In the genomic region with DNA sequence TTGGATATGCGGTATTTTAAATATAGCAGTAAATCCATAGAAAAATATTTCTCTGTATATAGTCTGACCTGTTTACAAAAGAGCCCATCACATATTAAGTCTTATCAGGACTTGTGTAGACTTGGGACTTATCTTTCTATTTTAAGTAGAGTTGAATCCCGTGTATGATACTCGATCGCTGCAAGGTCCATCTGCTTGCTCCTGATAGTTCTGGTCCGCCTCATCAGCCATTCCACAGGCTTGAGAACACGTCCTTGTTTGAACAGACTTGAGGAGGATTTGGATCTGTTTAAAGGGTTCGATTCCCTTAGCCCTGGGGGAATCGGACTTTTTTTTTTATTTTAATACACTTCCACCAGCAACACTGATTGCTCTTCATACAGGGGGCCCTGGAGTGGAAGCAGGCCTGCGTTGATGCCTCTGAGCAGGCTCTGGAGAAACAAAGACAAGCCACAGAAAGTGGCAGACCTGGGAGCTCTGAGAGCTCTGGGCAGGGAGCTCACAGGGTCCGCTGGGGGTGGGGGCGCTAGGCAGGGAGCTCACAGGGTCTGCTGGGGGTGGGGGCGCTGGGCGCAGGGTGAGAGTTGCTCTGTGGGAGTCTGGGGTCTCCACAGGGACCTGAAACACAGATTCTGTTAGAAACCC, we compare ENCODE assay signal across 30 cellular contexts.
DNase-seq lines count a peak whose midpoint lies in the region; TF ChIP-seq lines count a peak whose summit lies in the region.
"Had no signal": no experiment of that assay in that cellular context is flagged by ENCODE, and none has a peak within 500 bp of the region (broad histone marks: within the 10 kb centered on the region; RNA-seq: fewer than 3 reads in every experiment).

No MANE protein-coding gene starts in this region.

- no peak overlapping the region for H3K4me3 Mint-ChIP-seq in H9
- no peak overlapping the region for H3K4me3 Mint-ChIP-seq in chondrocyte (ENCODE audit: unreplicated experiment)
- H3K4me3 Mint-ChIP-seq in neural progenitor cell: no peak overlapping the region
- H3K4me3 Mint-ChIP-seq: activated naive CD8-positive, alpha-beta T cell treated with anti-CD3 and anti-CD28 coated beads, Interleukin-2, amount 10 ng/mL, durations not matched to agents 7 days and 5 days; CD4-positive, alpha-beta memory T cell; T-helper 2 cell treated with Interferon-gamma antibody and Interleukin-4, amounts not matched to agents 5 μg/mL and 100 μg/mL, for 36 hours; WTC11 had no signal

- H3K9me3 Mint-ChIP-seq in H9 (no peaks in the 10 kb centered on the region), chondrocyte (ENCODE audit: low read depth) (no peaks in the 10 kb centered on the region), neural progenitor cell (no peaks in the 10 kb centered on the region)
- H3K9me3 Mint-ChIP-seq: activated T-helper 2 cell treated with anti-CD3 and anti-CD28 coated beads, Interferon-gamma antibody, Interleukin-2, Interleukin-4, amounts not matched to agents 10 μg/mL and 5 μg/mL and 100 μg/mL, durations not matched to agents 14 hours and 24 hours and 36 hours; CD4-positive, alpha-beta memory T cell; T-helper 2 cell treated with Interferon-gamma antibody and Interleukin-4, amounts not matched to agents 5 μg/mL and 100 μg/mL, for 36 hours; WTC11 had no signal

- WGBS in H9 (ENCODE audit: extremely low coverage, insufficient read length, low lambda C conversion rate): no CpG with 5 or more reads among the region's 13 CpGs
- WGBS in stomach, 5 donors: 86 to 88% (median 87%) methylated on average over 13 of the region's 13 CpGs

- H3K27ac ChIP-seq in H9 (ENCODE audit: insufficient read length, low read depth, low read length): no peak overlapping the region
- no peak overlapping the region for H3K27ac ChIP-seq in neural progenitor cell
- H3K27ac ChIP-seq in stomach: no peak overlapping the region
- H3K27ac ChIP-seq: brain microvascular endothelial cell, gastrocnemius medialis, ovary, right lobe of liver, RWPE1, upper lobe of left lung had no signal

- H3K9ac ChIP-seq in H9 (ENCODE audit: extremely low read depth, insufficient read length, low read length) (no peak overlapping the region), neural progenitor cell (no peak overlapping the region)
- H3K9ac ChIP-seq: SK-N-SH had no signal

- H3K18ac ChIP-seq in H9 (ENCODE audit: insufficient read length, low read depth, low read length): no peak overlapping the region

- no peaks in the 10 kb centered on the region for H3K23me2 ChIP-seq in H9 (ENCODE audit: insufficient read length, low read depth, low read length, poor library complexity, severe bottlenecking)

- no peak overlapping the region for H2BK20ac ChIP-seq in H9 (ENCODE audit: low read depth, low read length, poor library complexity, severe bottlenecking)

- H3K56ac ChIP-seq in H9 (ENCODE audit: insufficient read length, low read depth, low read length): no peak overlapping the region

- no peak overlapping the region for H2BK120ac ChIP-seq in H9 (ENCODE audit: low read depth, low read length, poor library complexity, severe bottlenecking)

- no peak overlapping the region for H4K5ac ChIP-seq in H9 (ENCODE audit: insufficient read length, low read depth, low read length)

- H3K4me2 ChIP-seq in H9 (ENCODE audit: insufficient read depth, insufficient read length, low read length): no peak overlapping the region
- H3K4me2 ChIP-seq in neural progenitor cell: no peak overlapping the region
- H3K4me2 ChIP-seq: SK-N-SH had no signal

- no peak overlapping the region for H2BK12ac ChIP-seq in H9 (ENCODE audit: insufficient read length, low read depth, low read length)

- H3K27me3 Mint-ChIP-seq in H9 (ENCODE audit: low read depth): no peaks in the 10 kb centered on the region
- no peaks in the 10 kb centered on the region for H3K27me3 Mint-ChIP-seq in chondrocyte (ENCODE audit: low read depth)
- H3K27me3 Mint-ChIP-seq in neural progenitor cell (ENCODE audit: insufficient read depth, low read depth): no peaks in the 10 kb centered on the region
- H3K27me3 Mint-ChIP-seq: activated naive CD8-positive, alpha-beta T cell treated with anti-CD3 and anti-CD28 coated beads, Interleukin-2, amount 10 ng/mL, durations not matched to agents 7 days and 5 days; CD4-positive, alpha-beta memory T cell had no signal

- H3K4me3 ChIP-seq in neural progenitor cell (no peak overlapping the region), stomach (no peak overlapping the region)
- H3K4me3 ChIP-seq: gastrocnemius medialis, ovary, right lobe of liver, upper lobe of left lung had no signal

- H2BK15ac ChIP-seq in H9 (ENCODE audit: low read depth, low read length): no peak overlapping the region

- no peak for TF ChIP-seq POLR2A in stomach (IDR thresholded peaks at IDR 0.05)

- 0 out of 2 replicates have a peak overlapping the region, but pooled peaks have one; percentile 54 for H3K14ac ChIP-seq in H9 (ENCODE audit: insufficient read depth, low read length)

- no peak overlapping the region for H3K4ac ChIP-seq in H9 (ENCODE audit: low read depth, low read length)

- no peaks in the 10 kb centered on the region for H4K20me1 ChIP-seq in H9 (ENCODE audit: control insufficient read depth, insufficient read depth, insufficient read length)
- H4K20me1 ChIP-seq in neural progenitor cell (ENCODE audit: low read depth): peaks cover 3% of the 10 kb centered on the region

- no peak overlapping the region for H2BK5ac ChIP-seq in H9 (ENCODE audit: insufficient read length, low read length)

- TF ChIP-seq EP300 in stomach (IDR thresholded peaks at IDR 0.05): no peak

- H3K36me3 Mint-ChIP-seq in H9 (ENCODE audit: insufficient read depth in 1 of 3, low read depth in 3 of 3) (no peaks in the 10 kb centered on the region), chondrocyte (ENCODE audit: low read depth) (peaks cover 1% of the 10 kb centered on the region), neural progenitor cell (no peaks in the 10 kb centered on the region)
- H3K36me3 Mint-ChIP-seq: CD4-positive, alpha-beta memory T cell; WTC11 had no signal

- TF ChIP-seq CTCF in H9 (conservative IDR thresholded peaks at IDR 0.05) (no peak), chondrocyte (IDR thresholded peaks at IDR 0.05) (no peak), neural progenitor cell (IDR thresholded peaks at IDR 0.05) (no peak), stomach (IDR thresholded peaks at IDR 0.05) (no peak)

- H3K79me2 ChIP-seq in H9 (ENCODE audit: insufficient read depth, low read length) (no peaks in the 10 kb centered on the region), neural progenitor cell (ENCODE audit: low read depth) (no peaks in the 10 kb centered on the region)

- no peak overlapping the region for H3K23ac ChIP-seq in H9 (ENCODE audit: insufficient read length, low read depth, low read length)

- no peaks in the 10 kb centered on the region for H3K36me3 ChIP-seq in neural progenitor cell
- H3K36me3 ChIP-seq in stomach: peaks cover 0 to 8% (median 5%) of the 10 kb centered on the region in 4 donors
- H3K36me3 ChIP-seq: brain microvascular endothelial cell, gastrocnemius medialis, ovary had no signal

- no peak overlapping the region for H3T11ph ChIP-seq in H9 (ENCODE audit: low read length)

- H3K27ac Mint-ChIP-seq in H9: peak overlapping the region; percentile 7 to 95 (median 58); a peak in 3 of 7 replicates
- peak overlapping the region; percentile 45 for H3K27ac Mint-ChIP-seq in chondrocyte (ENCODE audit: unreplicated experiment)
- H3K27ac Mint-ChIP-seq in neural progenitor cell: peak overlapping the region; percentile 37
- H3K27ac Mint-ChIP-seq: activated naive CD8-positive, alpha-beta T cell treated with anti-CD3 and anti-CD28 coated beads, Interleukin-2, amount 10 ng/mL, durations not matched to agents 7 days and 5 days; activated T-helper 2 cell treated with anti-CD3 and anti-CD28 coated beads, Interferon-gamma antibody, Interleukin-2, Interleukin-4, amounts not matched to agents 10 μg/mL and 5 μg/mL and 100 μg/mL, durations not matched to agents 14 hours and 24 hours and 36 hours; T-helper 2 cell treated with Interferon-gamma antibody and Interleukin-4, amounts not matched to agents 5 μg/mL and 100 μg/mL, for 36 hours; WTC11 had no signal

- H4K8ac ChIP-seq in H9 (replicated peaks; ENCODE audit: insufficient read length, low read depth, low read length): no peak overlapping the region

- H3K27me3 ChIP-seq in H9 (ENCODE audit: insufficient read depth, low read length) (peaks cover 2% of the 10 kb centered on the region; the same call in 1 of the 2 replicates), neural progenitor cell (no peaks in the 10 kb centered on the region), stomach (no peaks in the 10 kb centered on the region)
- H3K27me3 ChIP-seq: brain microvascular endothelial cell, gastrocnemius medialis, ovary, right lobe of liver, upper lobe of left lung had no signal

- intact Hi-C loops in stomach (cut with DNase I; ENCODE audit: low total_unique reads): no loop called here

- H3F3A ChIP-seq in neural progenitor cell (ENCODE audit: low read depth): peaks cover 33% of the 10 kb centered on the region

- DNase-seq in H9 (no peak), NCI-H82 (lab: John Stamatoyannopoulos, UW) (peak; percentile 16), chondrocyte (ENCODE audit: low spot score) (no peak), neural progenitor cell (ENCODE audit: low spot score) (no peak), hypothalamus (lab: John Stamatoyannopoulos, UW) (no peak), COLO829 (ENCODE audit: low spot score) (no peak), stomach (no peak), NCI-H187 (lab: John Stamatoyannopoulos, UW) (no peak)
- DNase-seq: activated naive CD8-positive, alpha-beta T cell treated with anti-CD3 and anti-CD28 coated beads, Interleukin-2, amount 10 ng/mL, durations not matched to agents 7 days and 5 days; CD4-positive, alpha-beta memory T cell; dermis blood vessel endothelial cell; DMS79; erythroblast; gastrocnemius medialis; GOT3; KG1; kidney; MV-4-11; NCI-H1694 treated with DMSO at 0.1 percent for 48 hours; NCI-H446; ovary; right lobe of liver; SK-N-SH; stimulated activated naive CD4-positive, alpha-beta T cell treated with Interleukin-2 at 50 U/mL for 16 hours; upper lobe of left lung had no signal

- H3K79me1 ChIP-seq in H9 (ENCODE audit: insufficient read depth, low read depth, low read length, poor library complexity, severe bottlenecking): no peaks in the 10 kb centered on the region

- H3K4me1 Mint-ChIP-seq in H9 (peaks cover 11 to 23% of the 10 kb centered on the region in 2 experiments), chondrocyte (ENCODE audit: low read depth) (peaks cover 11% of the 10 kb centered on the region), neural progenitor cell (peaks cover 55% of the 10 kb centered on the region)

- no peak overlapping the region for H2AK5ac ChIP-seq in H9 (ENCODE audit: insufficient read length, low read length)

- no peaks in the 10 kb centered on the region for H3K4me1 ChIP-seq in H9 (ENCODE audit: insufficient read depth, low read length)
- peaks cover 60% of the 10 kb centered on the region for H3K4me1 ChIP-seq in neural progenitor cell
- peaks cover 0 to 5% (median 0%) of the 10 kb centered on the region in 4 donors for H3K4me1 ChIP-seq in stomach
- H3K4me1 ChIP-seq: gastrocnemius medialis, right lobe of liver, upper lobe of left lung had no signal

- no peaks in the 10 kb centered on the region for H3K9me3 ChIP-seq in H9 (ENCODE audit: control insufficient read depth, low read depth, low read length)
- no peaks in the 10 kb centered on the region for H3K9me3 ChIP-seq in neural progenitor cell (ENCODE audit: low read depth)
- H3K9me3 ChIP-seq in stomach: no peaks in the 10 kb centered on the region
- H3K9me3 ChIP-seq: gastrocnemius medialis, ovary, right lobe of liver, SK-N-SH, upper lobe of left lung had no signal

- H4K91ac ChIP-seq in H9 (ENCODE audit: insufficient read length, low read depth, low read length): no peak overlapping the region

- no peak overlapping the region for H2AFZ ChIP-seq in H9 (ENCODE audit: low read length)
- no peak overlapping the region for H2AFZ ChIP-seq in neural progenitor cell (replicated peaks)
